ENCODE assay signal across 9 cellular contexts in genomic region chr14:54650331-54651017, GRCh38.
DNase-seq lines count a peak whose midpoint lies in the region; ATAC-seq and TF ChIP-seq lines count a peak whose summit lies in the region.
"Had no signal": no experiment of that assay in that cellular context is flagged by ENCODE, and none has a peak within 500 bp of the region (broad histone marks: within the 10 kb centered on the region; RNA-seq: fewer than 3 reads in every experiment).

No MANE protein-coding gene starts in this region.

- CTCF ChIA-PET in HEK293T (lab: Yijun Ruan, JAX), result interaction anchor here (0.5 to 0.9 kb wide), 4 partner anchors 9 to 1527 kb away, joined by 3 to 4 read pairs (median 3); no protein-coding TSS in a partner anchor

- H3K4me3 ChIP-seq in WI38 (ENCODE audit: low read depth, low read length) (peak overlapping the region; percentile 16; the same call in 1 of the 2 replicates), right atrium auricular region (no peak overlapping the region), sigmoid colon (no peak overlapping the region)

- H3K36me3 ChIP-seq in right atrium auricular region, result no peaks in the 10 kb centered on the region
- H3K36me3 ChIP-seq in sigmoid colon, result no peaks in the 10 kb centered on the region
- H3K36me3 ChIP-seq: neutrophil had no signal

- POLR2A ChIA-PET in HEK293T (lab: Yijun Ruan, JAX), result no interaction called here

- no peak for TF ChIP-seq POLR2A in sigmoid colon (IDR thresholded peaks at IDR 0.05)

- intact Hi-C loops in sigmoid colon (cut with DNase I), result no loop called here

- H3K27ac ChIP-seq in right atrium auricular region, result peak overlapping the region; percentile 89
- H3K27ac ChIP-seq in sigmoid colon, result peak overlapping the region; percentile 83 to 96 (median 86)
- H3K27ac ChIP-seq: neutrophil had no signal

- DNase-seq in ELR (ENCODE audit: low read depth), result peak; percentile 89
- DNase-seq in right atrium auricular region (ENCODE audit: low spot score), result peak; percentile 73
- peak; percentile 85 for DNase-seq in sigmoid colon
- DNase-seq in NK-92 (lab: John Stamatoyannopoulos, UW; ENCODE audit: unreplicated experiment), result no peak
- no peak for DNase-seq in HEK293T (ENCODE audit: extremely low spot score)
- DNase-seq in NCI-H226, result no peak

- ATAC-seq in GM21786 (IDR thresholded peaks at IDR 0.05; ENCODE audit: unreplicated experiment), result no peak

- TF ChIP-seq EP300 in sigmoid colon (IDR thresholded peaks at IDR 0.05), result peak in 1 of 4 donors; percentile 89

- H3K9me3 ChIP-seq in right atrium auricular region, result no peaks in the 10 kb centered on the region
- H3K9me3 ChIP-seq in sigmoid colon, result no peaks in the 10 kb centered on the region
- H3K9me3 ChIP-seq: neutrophil had no signal

- TF ChIP-seq CTCF in WI38 (IDR thresholded peaks at IDR 0.05; ENCODE audit: low read depth, low read length) (no peak), right atrium auricular region (IDR thresholded peaks at IDR 0.05) (no peak), sigmoid colon (IDR thresholded peaks at IDR 0.05) (no peak)

- H3K27me3 ChIP-seq in right atrium auricular region (no peaks in the 10 kb centered on the region), sigmoid colon (no peaks in the 10 kb centered on the region)

- WGBS in sigmoid colon, 2 donors, result 45 to 70% methylated on average over 11 of the region's 11 CpGs

- H3K4me1 ChIP-seq in right atrium auricular region, result peaks cover 0 to 72% of the 10 kb centered on the region in 2 donors
- H3K4me1 ChIP-seq in sigmoid colon, result peaks cover 0 to 85% (median 68%) of the 10 kb centered on the region in 4 donors

TF ChIP-seq in HEK293T, 16 proteins besides CTCF, POLR2A, EP300 and RAD21:
- no peak for TF ChIP-seq HDGF (IDR thresholded peaks at IDR 0.05; ENCODE audit: borderline replicate concordance)
- TF ChIP-seq FOXA1 (IDR thresholded peaks at IDR 0.05), result no peak
- no peak for TF ChIP-seq LEF1 (IDR thresholded peaks at IDR 0.05; ENCODE audit: borderline replicate concordance)
- no peak for TF ChIP-seq NFRKB (IDR thresholded peaks at IDR 0.05)
- TF ChIP-seq FOXK2 (IDR thresholded peaks at IDR 0.05), result no peak
- no peak for TF ChIP-seq TARDBP (IDR thresholded peaks at IDR 0.05)
- no peak for TF ChIP-seq ARNT (IDR thresholded peaks at IDR 0.05)
- no peak for TF ChIP-seq L3MBTL2 (conservative IDR thresholded peaks at IDR 0.05)

Comparison
In these comparisons a context has a peak if more than half of its experiments do, and no peak if none do; other contexts are left out.
1. DNase-seq: peak in ELR (single experiment), right atrium auricular region (single experiment) and sigmoid colon (single experiment); none in NK-92 (single experiment), HEK293T (single experiment) and NCI-H226 (single experiment).